ENCODE assay signal across 1 cellular context in genomic region chr5:144142030-144142825, GRCh38.
A peak's percentile ranks its signal among the peaks of the same experiment; 100 is the strongest.
TF ChIP-seq lines count a peak whose summit lies in the region.

No MANE protein-coding gene starts in this region.

TF ChIP-seq in IMR-90, 13 proteins besides CTCF, POLR2A, EP300 and RAD21:
- TF ChIP-seq CEBPB (IDR thresholded peaks at IDR 0.05; ENCODE audit: low read depth, low read length), result no peak
- TF ChIP-seq SMC3 (IDR thresholded peaks at IDR 0.05; ENCODE audit: low read depth, low read length), result peak; percentile 72
TF ChIP-seq in IMR-90: peak in this region for 1.
